1 cellular context compared by ENCODE assay signal in genomic region chr12:56154246-56154771, GRCh38.
TF ChIP-seq lines count a peak whose summit lies in the region.

No MANE protein-coding gene starts in this region.

TF ChIP-seq in GM12878, 131 proteins besides CTCF, POLR2A, EP300 and RAD21:
- no peak for TF ChIP-seq EZH2 (IDR thresholded peaks at IDR 0.05; ENCODE audit: borderline replicate concordance, control insufficient read depth, low read depth, low read length)
